ENCODE assay signal across 23 cellular contexts in genomic region chr1:187646536-187647128, GRCh38.
A peak's percentile ranks its signal among the peaks of the same experiment; 100 is the strongest.
DNase-seq lines count a peak whose midpoint lies in the region; ATAC-seq, FAIRE-seq and TF ChIP-seq lines count a peak whose summit lies in the region.
"Had no signal": no experiment of that assay in that cellular context is flagged by ENCODE, and none has a peak within 500 bp of the region (broad histone marks: within the 10 kb centered on the region; RNA-seq: fewer than 3 reads in every experiment).

No MANE protein-coding gene starts in this region.

- H4K8ac ChIP-seq in mesendoderm (ENCODE audit: low read depth, low read length) = no peak overlapping the region

- no peak overlapping the region for H2BK120ac ChIP-seq in mesendoderm (ENCODE audit: low read depth, low read length)

- no peak overlapping the region for H2BK15ac ChIP-seq in mesendoderm (replicated peaks; ENCODE audit: low read depth)

- H3K36me3 ChIP-seq in GM12878 (ENCODE audit: control insufficient read depth in 2 of 2, insufficient read depth in 2 of 2, low read length in 1 of 2) = no peaks in the 10 kb centered on the region
- no peaks in the 10 kb centered on the region for H3K36me3 ChIP-seq in mesendoderm (ENCODE audit: control insufficient read depth, insufficient read depth, low read length)
- no peaks in the 10 kb centered on the region for H3K36me3 ChIP-seq in heart left ventricle

- H3K27me3 ChIP-seq in GM12878 (replicated peaks in 1 of 2; ENCODE audit: control insufficient read depth in 2 of 2, insufficient read depth in 2 of 2, low read length in 1 of 2) (no peaks in the 10 kb centered on the region), mesendoderm (ENCODE audit: insufficient read depth, low read length, poor library complexity) (no peaks in the 10 kb centered on the region), heart left ventricle (no peaks in the 10 kb centered on the region)

- SMC1A ChIA-PET in GM12878 (lab: Charles Lee; ENCODE audit: uncharacterized antibody, unreplicated experiment) = interaction anchor here (1.5 kb wide), 1 partner anchor 10 kb away, joined by 3 read pairs; no protein-coding TSS in a partner anchor

- WGBS in GM12878 (ENCODE audit: insufficient coverage, insufficient replicate concordance, low lambda C conversion rate, missing lambda C conversion rate) = 52% methylated on average over 4 of the region's 4 CpGs
- no CpG with 5 or more reads among the region's 4 CpGs for WGBS in mesendoderm (ENCODE audit: extremely low coverage, insufficient coverage, low lambda C conversion rate)
- 77 to 82% (median 79%) methylated on average over 4 of the region's 4 CpGs for WGBS in heart left ventricle, 4 donors

- H3K9ac ChIP-seq in GM12878 (ENCODE audit: control insufficient read depth, insufficient read depth, low read length) (no peak overlapping the region), mesendoderm (ENCODE audit: low read length) (no peak overlapping the region)
- H3K9ac ChIP-seq: GM23248, KMS-11, SK-N-SH had no signal

- H3K9me3 ChIP-seq in GM12878 (replicated peaks; ENCODE audit: control insufficient read depth, insufficient read depth, low read length) = no peaks in the 10 kb centered on the region
- no peaks in the 10 kb centered on the region for H3K9me3 ChIP-seq in heart left ventricle
- H3K9me3 ChIP-seq: SK-N-SH had no signal

- ATAC-seq in GM12878 (no peak), GM18870 (IDR thresholded peaks at IDR 0.05; ENCODE audit: unreplicated experiment) (no peak), GM21526 (IDR thresholded peaks at IDR 0.05; ENCODE audit: low FRiP score, unreplicated experiment) (no peak), heart left ventricle (no peak)
- ATAC-seq: PC-3 had no signal

- H2AK5ac ChIP-seq in mesendoderm (ENCODE audit: low read length) = no peak overlapping the region

- no peak overlapping the region for H3K23ac ChIP-seq in mesendoderm (ENCODE audit: low read length)

- FAIRE-seq in GM12878 (lab: Jason Lieb, UNC) = no peak
- FAIRE-seq: GM12891 had no signal

- no peak overlapping the region for H3K4ac ChIP-seq in mesendoderm (ENCODE audit: low read depth, low read length)

- no peak overlapping the region for H2AFZ ChIP-seq in GM12878 (ENCODE audit: control insufficient read depth, low read depth, low read length)
- H2AFZ ChIP-seq: GM23248 had no signal

- no peak for TF ChIP-seq RAD21 in GM12878 (IDR thresholded peaks at IDR 0.05; ENCODE audit: insufficient read depth, low read depth, low read length)

- H3K4me2 ChIP-seq in GM12878 (ENCODE audit: control insufficient read depth, insufficient read depth) = no peak overlapping the region
- H3K4me2 ChIP-seq in mesendoderm (ENCODE audit: low read length) = no peak overlapping the region
- H3K4me2 ChIP-seq: KMS-11, SK-N-SH had no signal

- H3K4me3 ChIP-seq in GM12878 = no peak overlapping the region
- H3K4me3 ChIP-seq in mesendoderm (ENCODE audit: low read length) = no peak overlapping the region
- H3K4me3 ChIP-seq in heart left ventricle = no peak overlapping the region
- H3K4me3 ChIP-seq: GM23248 had no signal

- H2BK5ac ChIP-seq in mesendoderm (ENCODE audit: low read length) = no peak overlapping the region

- TF ChIP-seq POLR2A in GM12878 (IDR thresholded peaks at IDR 0.05; ENCODE audit: low read depth, low read length) (no peak), heart left ventricle (IDR thresholded peaks at IDR 0.05) (no peak)

- no TSS peak for BruUV-seq in GM12878 (replicated peaks; lab: Mats Ljungman, UMichigan)

- H3K79me1 ChIP-seq in mesendoderm (ENCODE audit: low read length) = no peaks in the 10 kb centered on the region

- CTCF ChIA-PET in GM12878 (lab: Yijun Ruan, JAX) = no interaction called here

- H4K20me1 ChIP-seq in GM12878 (ENCODE audit: control insufficient read depth, insufficient read depth) = no peaks in the 10 kb centered on the region

- TF ChIP-seq EP300 in GM12878 (IDR thresholded peaks at IDR 0.05; ENCODE audit: borderline replicate concordance in 1 of 2, control insufficient read depth in 1 of 2, low read depth in 2 of 2, low read length in 2 of 2) = no peak

- POLR2A ChIA-PET in GM12878 (lab: Charles Lee) = no interaction called here

- DNase-seq in DMS 273 treated with DMSO at 0.1 percent for 48 hours (lab: John Stamatoyannopoulos, UW) (peak; percentile 88), NCI-H446 treated with DMSO at 0.1 percent for 48 hours (lab: John Stamatoyannopoulos, UW) (peak; percentile 87), GM12878 (ENCODE audit: low read depth, low spot score) (no peak), mesendoderm (peak; percentile 10), heart left ventricle (no peak)
- DNase-seq: CD8-positive, alpha-beta memory T cell; GDM1; GM23248; H9; HFFc6; NCI-H1105; NCI-H1436 treated with DMSO at 0.1 percent for 48 hours; NCI-H1930; NCI-H2107; NCI-H526 treated with DMSO at 0.1 percent for 48 hours; PC-3; SK-N-SH; SW 1271; T-helper 9 cell had no signal

- H3K27ac ChIP-seq in GM12878 (ENCODE audit: control insufficient read depth, insufficient read depth) = no peak overlapping the region
- no peak overlapping the region for H3K27ac ChIP-seq in mesendoderm (ENCODE audit: low read depth, low read length)
- no peak overlapping the region for H3K27ac ChIP-seq in heart left ventricle
- H3K27ac ChIP-seq: GM23248, KMS-11 had no signal

- in situ Hi-C loops in GM12878 (cut with MboI) = no loop called here

- RAD21 ChIA-PET in GM12878 (lab: Charles Lee; ENCODE audit: unreplicated experiment) = no interaction called here

- no peak for TF ChIP-seq CTCF in GM12878 (IDR thresholded peaks at IDR 0.05 in 2 of 3, conservative IDR thresholded peaks at IDR 0.05 in 1 of 3; ENCODE audit: control insufficient read depth in 2 of 3, extremely low read depth in 1 of 3, insufficient read depth in 1 of 3, low read depth in 3 of 3, low read length in 3 of 3)
- TF ChIP-seq CTCF in heart left ventricle (IDR thresholded peaks at IDR 0.05) = no peak

- intact Hi-C loops in GM12878 (cut with micrococcal nuclease; ENCODE audit: unreplicated experiment) = no loop called here
- intact Hi-C loops in heart left ventricle (cut with DNase I) = no loop called here

- H4K5ac ChIP-seq in mesendoderm (ENCODE audit: low read length) = no peak overlapping the region

- H3K79me2 ChIP-seq in GM12878 (ENCODE audit: control insufficient read depth, insufficient read depth, low read length) (no peaks in the 10 kb centered on the region), mesendoderm (ENCODE audit: control insufficient read depth, insufficient read depth, low read length) (no peaks in the 10 kb centered on the region)

- no peak overlapping the region for H3K18ac ChIP-seq in mesendoderm (ENCODE audit: low read length)

- H3K4me1 ChIP-seq in GM12878 (ENCODE audit: control insufficient read depth, insufficient read depth, low read length) (no peaks in the 10 kb centered on the region), mesendoderm (ENCODE audit: control insufficient read depth, low read depth, low read length) (no peaks in the 10 kb centered on the region), heart left ventricle (no peaks in the 10 kb centered on the region)

- H3K56ac ChIP-seq in mesendoderm (ENCODE audit: low read length) = no peak overlapping the region

TF ChIP-seq in GM12878, 131 proteins besides CTCF, POLR2A, EP300 and RAD21:
- TF ChIP-seq ATF7 (IDR thresholded peaks at IDR 0.05; ENCODE audit: low read depth) (0 out of 2 replicates have a peak, but pooled peaks have one; percentile 19), ZNF274 (IDR thresholded peaks at IDR 0.05; ENCODE audit: insufficient read depth, insufficient read length) (no peak), MTA3 (IDR thresholded peaks at IDR 0.05; ENCODE audit: borderline replicate concordance, low read length) (no peak), ATF3 (IDR thresholded peaks at IDR 0.05; ENCODE audit: borderline replicate concordance, extremely low read depth, low read depth, low read length) (no peak), SMARCA5 (IDR thresholded peaks at IDR 0.05) (no peak), ZNF217 (IDR thresholded peaks at IDR 0.05) (no peak), TCF12 (IDR thresholded peaks at IDR 0.05; ENCODE audit: low read depth, low read length) (no peak)

Comparison
In these comparisons a context has a peak if more than half of its experiments do, and no peak if none do; other contexts are left out.
1. DNase-seq: peak in DMS 273 treated with DMSO at 0.1 percent for 48 hours (single experiment), NCI-H446 treated with DMSO at 0.1 percent for 48 hours (single experiment) and mesendoderm (single experiment); none in GM12878 (single experiment) and heart left ventricle (0 of 5).